ENCODE assay signal across 1 cellular context in genomic region chr12:55933799-55934174, GRCh38.
TF ChIP-seq lines count a peak whose summit lies in the region.

No MANE protein-coding gene starts in this region.

TF ChIP-seq in IMR-90, 13 proteins besides CTCF, POLR2A, EP300 and RAD21:
- TF ChIP-seq SMC3 (IDR thresholded peaks at IDR 0.05; ENCODE audit: low read depth, low read length) (no peak), CEBPB (IDR thresholded peaks at IDR 0.05; ENCODE audit: low read depth, low read length) (no peak), USF2 (IDR thresholded peaks at IDR 0.05; ENCODE audit: low read depth, low read length) (no peak), FOS (IDR thresholded peaks at IDR 0.05; ENCODE audit: low read depth, low read length) (no peak), CHD1 (IDR thresholded peaks at IDR 0.05; ENCODE audit: low read depth, low read length) (no peak), MAFK (IDR thresholded peaks at IDR 0.05; ENCODE audit: low read depth, low read length) (no peak), MAZ (IDR thresholded peaks at IDR 0.05; ENCODE audit: borderline replicate concordance, low read depth, low read length) (no peak), MXI1 (IDR thresholded peaks at IDR 0.05; ENCODE audit: borderline replicate concordance, low read depth, low read length) (no peak), BHLHE40 (IDR thresholded peaks at IDR 0.05; ENCODE audit: low read depth, low read length) (no peak), RCOR1 (IDR thresholded peaks at IDR 0.05; ENCODE audit: insufficient replicate concordance, low read length) (no peak), RFX5 (IDR thresholded peaks at IDR 0.05; ENCODE audit: low read depth, low read length) (no peak), NFE2L2 (IDR thresholded peaks at IDR 0.05; ENCODE audit: low read depth, low read length) (no peak), ELK1 (IDR thresholded peaks at IDR 0.05; ENCODE audit: borderline replicate concordance, low read depth, low read length) (no peak)
